Comparison of ENCODE assay signal across 8 cellular contexts in the genomic region with DNA sequence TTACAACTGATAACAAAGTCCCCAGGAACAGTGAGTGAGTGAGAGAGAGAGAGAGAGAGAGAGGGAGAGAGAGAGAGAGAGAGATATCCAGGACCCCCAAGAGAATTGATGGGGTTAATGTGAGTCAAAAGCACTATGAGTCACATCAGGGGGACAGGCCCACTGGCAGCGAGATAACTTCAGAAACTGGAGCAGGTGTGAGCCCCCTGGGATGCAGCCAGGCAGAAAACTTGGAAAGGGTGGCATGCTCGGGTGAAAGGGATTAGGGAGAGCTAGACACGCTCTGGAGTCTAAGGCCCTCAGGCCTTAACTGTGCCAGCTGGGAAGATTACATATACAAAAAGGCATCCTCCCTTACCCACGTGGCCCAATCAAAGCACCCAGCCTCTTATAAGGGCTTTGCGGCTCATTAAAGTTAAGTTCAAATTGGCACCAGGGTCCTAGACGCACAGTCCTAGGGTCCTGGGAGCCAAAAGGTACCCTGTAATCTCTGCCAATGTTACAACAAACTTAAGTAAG. TPM values are rescaled to one million over a fixed set of nuclear protein-coding genes. Genes with fewer than 3 reads are reported as not detected.
DNase-seq lines count a peak whose midpoint lies in the region; ATAC-seq and TF ChIP-seq lines count a peak whose summit lies in the region.

No MANE protein-coding gene starts in this region.

- peaks cover 6 to 13% of the 10 kb centered on the region in 2 experiments for H3K4me1 ChIP-seq in neutrophil (ENCODE audit: control insufficient read depth in 1 of 2, insufficient read depth in 1 of 2, low read depth in 1 of 2, low read length in 1 of 2)

- H3K27me3 Mint-ChIP-seq in activated naive CD4-positive, alpha-beta T cell treated with anti-CD3 and anti-CD28 coated beads for 36 hours (ENCODE audit: low read depth), result no peaks in the 10 kb centered on the region

- peak overlapping the region; percentile 84 for H3K27ac Mint-ChIP-seq in activated naive CD4-positive, alpha-beta T cell treated with anti-CD3 and anti-CD28 coated beads for 36 hours

- intact Hi-C loops in activated naive CD4-positive, alpha-beta T cell treated with anti-CD3 and anti-CD28 coated beads for 36 hours (cut with micrococcal nuclease), result loop anchor here (1.0 to 2.0 kb wide), 3 partner anchors 10 to 283 kb away; a partner anchor contains a TSS

- peak overlapping the region; percentile 83 for H3K4me3 Mint-ChIP-seq in activated naive CD4-positive, alpha-beta T cell treated with anti-CD3 and anti-CD28 coated beads for 36 hours

- peaks cover 26% of the 10 kb centered on the region for H3K4me1 Mint-ChIP-seq in activated naive CD4-positive, alpha-beta T cell treated with anti-CD3 and anti-CD28 coated beads for 36 hours (ENCODE audit: low read depth)

- CTCF ChIA-PET in activated naive CD4-positive, alpha-beta T cell treated with anti-CD3 and anti-CD28 coated beads for 36 hours (lab: Charles Lee), result interaction anchor here (1.5 kb wide), 1 partner anchor 159 kb away, joined by 5 read pairs; no protein-coding TSS in a partner anchor

- peak overlapping the region; percentile 94 for H3K27ac ChIP-seq in neutrophil

- H3K27me3 ChIP-seq in neutrophil, result no peaks in the 10 kb centered on the region

- no peak for ATAC-seq in GM21786 (IDR thresholded peaks at IDR 0.05; ENCODE audit: unreplicated experiment)

- peak overlapping the region; percentile 73 to 77 for H3K4me3 ChIP-seq in neutrophil (ENCODE audit: low read depth in 1 of 2, low read length in 1 of 2)

- H3K36me3 Mint-ChIP-seq in activated naive CD4-positive, alpha-beta T cell treated with anti-CD3 and anti-CD28 coated beads for 36 hours (ENCODE audit: low read depth), result peaks cover 3% of the 10 kb centered on the region

- peak; percentile 7 for DNase-seq in stimulated activated CD4-positive, alpha-beta T cell treated with anti-CD3 and anti-CD28 coated beads, Interleukin-15, amount 100 ng/mL, for 24 hours
- DNase-seq in stimulated activated CD4-positive, alpha-beta T cell treated with anti-CD3 and anti-CD28 coated beads, Interleukin-4, amount 100 ng/mL, for 1 hour, result no peak
- DNase-seq in NCI-H1105 (lab: John Stamatoyannopoulos, UW) (peak; percentile 10), foreskin melanocyte (peak; percentile 73), GOT3 (lab: John Stamatoyannopoulos, UW) (no peak)
- DNase-seq in activated naive CD4-positive, alpha-beta T cell treated with anti-CD3 and anti-CD28 coated beads for 36 hours, result peak; percentile 16

- no peaks in the 10 kb centered on the region for H3K9me3 ChIP-seq in neutrophil

- H3K9me3 Mint-ChIP-seq in activated naive CD4-positive, alpha-beta T cell treated with anti-CD3 and anti-CD28 coated beads for 36 hours, result no peaks in the 10 kb centered on the region

- no peak for TF ChIP-seq CTCF in neutrophil (IDR thresholded peaks at IDR 0.05)

- no peaks in the 10 kb centered on the region for H3K36me3 ChIP-seq in neutrophil

RNA-seq across cellular contexts. Expression of a gene that starts 0.8 kb away (rescaled TPM):
- total RNA-seq in activated naive CD4-positive, alpha-beta T cell treated with anti-CD3 and anti-CD28 coated beads for 36 hours, result 10 to 100 TPM; 46.8 to 49.7 TPM

RNA-seq across cellular contexts. Expression of a gene that starts 40.7 kb away (rescaled TPM):
- total RNA-seq in activated naive CD4-positive, alpha-beta T cell treated with anti-CD3 and anti-CD28 coated beads for 36 hours, result 100 to 1,000 TPM; 629 to 649 TPM

Comparison
In these comparisons a context has a peak if more than half of its experiments do, and no peak if none do; other contexts are left out.
1. DNase-seq: peak in stimulated activated CD4-positive, alpha-beta T cell treated with anti-CD3 and anti-CD28 coated beads, Interleukin-15, amount 100 ng/mL, for 24 hours (single experiment), NCI-H1105 (single experiment), activated naive CD4-positive, alpha-beta T cell treated with anti-CD3 and anti-CD28 coated beads for 36 hours (single experiment) and foreskin melanocyte (single experiment); none in stimulated activated CD4-positive, alpha-beta T cell treated with anti-CD3 and anti-CD28 coated beads, Interleukin-4, amount 100 ng/mL, for 1 hour (single experiment) and GOT3 (single experiment).